9 cellular contexts compared by ENCODE assay signal in the genomic region with DNA sequence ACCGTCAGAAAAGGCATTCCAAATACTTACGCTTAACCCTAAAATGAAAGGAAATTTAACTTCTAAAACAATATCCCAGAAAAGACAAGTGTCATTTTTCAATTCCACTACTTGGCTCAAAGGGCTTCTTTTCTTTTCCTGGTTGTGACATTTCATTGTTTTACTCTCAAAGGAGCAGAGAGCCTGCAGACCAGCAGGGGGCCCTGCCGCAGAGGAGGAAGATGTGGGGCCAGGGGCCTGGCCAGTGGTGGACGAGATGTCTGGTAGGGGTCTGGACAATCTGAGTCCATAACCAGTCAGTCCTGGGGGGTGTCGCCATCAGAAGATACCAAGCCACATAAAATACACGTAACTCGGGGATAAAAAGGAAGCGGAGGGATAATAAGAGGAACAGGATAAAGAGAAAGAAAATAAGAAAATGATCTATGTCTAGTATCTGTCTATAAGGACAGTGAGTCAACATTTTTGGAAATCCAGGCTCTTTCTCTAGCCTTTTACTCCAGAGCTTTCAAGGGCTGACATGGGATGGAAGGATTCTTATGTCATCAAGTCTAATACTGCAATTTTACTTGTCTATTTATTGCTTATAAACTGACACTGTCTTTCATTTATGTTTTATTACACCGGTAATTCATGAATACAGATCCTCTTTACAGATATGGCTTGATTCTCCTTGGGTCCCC.
DNase-seq lines count a peak whose midpoint lies in the region; ATAC-seq lines count a peak whose summit lies in the region.
"Had no signal": no experiment of that assay in that cellular context is flagged by ENCODE, and none has a peak within 500 bp of the region (broad histone marks: within the 10 kb centered on the region; RNA-seq: fewer than 3 reads in every experiment).

No MANE protein-coding gene starts in this region.

- H3K27ac ChIP-seq in substantia nigra (ENCODE audit: low read depth, low read length, poor library complexity, severe bottlenecking), result peak overlapping the region; percentile 35

- peak; percentile 18 for DNase-seq in GM03348 (ENCODE audit: low spot score)
- peak; percentile 35 for DNase-seq in MV-4-11 (lab: John Stamatoyannopoulos, UW)
- peak; percentile 60 for DNase-seq in amniotic epithelial cell (ENCODE audit: low read depth)
- DNase-seq in islet precursor cell, result peak; percentile 87
- peak in 45 of 49 donors; percentile 3 to 77 (median 47) for DNase-seq in substantia nigra (lab: John Stamatoyannopoulos, UW)
- DNase-seq in foreskin melanocyte, result no peak

- no peak for ATAC-seq in GM21381 (IDR thresholded peaks at IDR 0.05; ENCODE audit: unreplicated experiment)
- ATAC-seq: naive thymus-derived CD8-positive, alpha-beta T cell; T-cell had no signal
